ENCODE assay signal across 1 cellular context in genomic region chr1:183604048-183604808, GRCh38.
TF ChIP-seq lines count a peak whose summit lies in the region.

No MANE protein-coding gene starts in this region.

TF ChIP-seq in K562, 482 proteins besides CTCF, POLR2A, EP300 and RAD21 (continued from another document and continues in another):
- no peak for TF ChIP-seq SRSF7 (optimal IDR thresholded peaks at IDR 0.05; ENCODE audit: low read depth, low read length)
- TF ChIP-seq ZBTB43 (CRISPR knock-in tag; IDR thresholded peaks at IDR 0.05): no peak
- no peak for TF ChIP-seq AFF1 (IDR thresholded peaks at IDR 0.05; ENCODE audit: low read depth in 1 of 2, partially characterized antibody in 2 of 2)
- no peak for TF ChIP-seq PPARD (CRISPR knock-in tag; IDR thresholded peaks at IDR 0.05)
- TF ChIP-seq FIP1L1 (IDR thresholded peaks at IDR 0.05; ENCODE audit: low read depth, low read length, poor library complexity, severe bottlenecking): no peak
- peak; percentile 56; the same call in 1 of the 2 replicates for TF ChIP-seq GABPB1 (CRISPR knock-in tag; IDR thresholded peaks at IDR 0.05)
- no peak for TF ChIP-seq PML (IDR thresholded peaks at IDR 0.05; ENCODE audit: low read length)
- TF ChIP-seq CREB3L1 (IDR thresholded peaks at IDR 0.05; ENCODE audit: borderline replicate concordance, low read depth): no peak
- TF ChIP-seq FOXJ3 (CRISPR knock-in tag; IDR thresholded peaks at IDR 0.05): no peak
- peak; percentile 64; the same call in 1 of the 2 replicates for TF ChIP-seq ZEB2 (IDR thresholded peaks at IDR 0.05)
- peak; percentile 72 for TF ChIP-seq C11orf30 (IDR thresholded peaks at IDR 0.05; ENCODE audit: low read depth)
- no peak for TF ChIP-seq ZNF668 (CRISPR knock-in tag; IDR thresholded peaks at IDR 0.05)
- no peak for TF ChIP-seq SPI1 (IDR thresholded peaks at IDR 0.05; ENCODE audit: borderline replicate concordance, low read depth, low read length)
- no peak for TF ChIP-seq ERF (CRISPR knock-in tag; IDR thresholded peaks at IDR 0.05)
- no peak for TF ChIP-seq ELK1 (CRISPR knock-in tag; IDR thresholded peaks at IDR 0.05)
- 0 out of 2 replicates have a peak, but pooled peaks have one; percentile 11 for TF ChIP-seq THRB (CRISPR knock-in tag; conservative IDR thresholded peaks at IDR 0.05)
- TF ChIP-seq CREM (IDR thresholded peaks at IDR 0.05; ENCODE audit: low read depth): peak; percentile 93
- TF ChIP-seq ZNF143 (CRISPR knock-in tag; IDR thresholded peaks at IDR 0.05): no peak
- no peak for TF ChIP-seq ETS2 (tag; IDR thresholded peaks at IDR 0.05; ENCODE audit: borderline replicate concordance, poor library complexity, severe bottlenecking)
- peak; percentile 59 for TF ChIP-seq ZBTB12 (CRISPR knock-in tag; IDR thresholded peaks at IDR 0.05)
- TF ChIP-seq ZNF57 (CRISPR knock-in tag; IDR thresholded peaks at IDR 0.05): no peak
- TF ChIP-seq HNRNPH1 (optimal IDR thresholded peaks at IDR 0.05; ENCODE audit: low read depth, low read length): no peak
- 0 out of 2 replicates have a peak, but pooled peaks have one; percentile 47 for TF ChIP-seq MEF2D (tag; conservative IDR thresholded peaks at IDR 0.05; ENCODE audit: low read depth)
- no peak for TF ChIP-seq MTA3 (IDR thresholded peaks at IDR 0.05; ENCODE audit: borderline replicate concordance)
- TF ChIP-seq ZBTB40 (IDR thresholded peaks at IDR 0.05): peak; percentile 48; the same call in 1 of the 2 replicates
- TF ChIP-seq ZBTB40 (CRISPR knock-in tag; IDR thresholded peaks at IDR 0.05): no peak
- TF ChIP-seq ARID1B (IDR thresholded peaks at IDR 0.05): peak; percentile 70; the same call in 1 of the 2 replicates
- no peak for TF ChIP-seq TEAD4 (IDR thresholded peaks at IDR 0.05; ENCODE audit: low read length)
- TF ChIP-seq TEAD4 (CRISPR knock-in tag; IDR thresholded peaks at IDR 0.05; ENCODE audit: borderline replicate concordance): no peak
- no peak for TF ChIP-seq NR2C2 (CRISPR knock-in tag; IDR thresholded peaks at IDR 0.05)
- TF ChIP-seq NR2C2 (tag; IDR thresholded peaks at IDR 0.05): peak; percentile 51; the same call in 1 of the 2 replicates
- no peak for TF ChIP-seq MNT (conservative IDR thresholded peaks at IDR 0.05)
- no peak for TF ChIP-seq ZNF324 (CRISPR knock-in tag; IDR thresholded peaks at IDR 0.05)
- no peak for TF ChIP-seq NFIC (IDR thresholded peaks at IDR 0.05)
- no peak for TF ChIP-seq DIDO1 (tag; IDR thresholded peaks at IDR 0.05; ENCODE audit: low read depth)
- peak; percentile 57 for TF ChIP-seq GABPA (tag; conservative IDR thresholded peaks at IDR 0.05; ENCODE audit: low read depth)
- TF ChIP-seq FOXO4 (CRISPR knock-in tag; IDR thresholded peaks at IDR 0.05): no peak
- TF ChIP-seq SMAD1 (IDR thresholded peaks at IDR 0.05; ENCODE audit: low read depth, low read length, partially characterized antibody): no peak
- no peak for TF ChIP-seq BCOR (IDR thresholded peaks at IDR 0.05)
